In the genomic region with DNA sequence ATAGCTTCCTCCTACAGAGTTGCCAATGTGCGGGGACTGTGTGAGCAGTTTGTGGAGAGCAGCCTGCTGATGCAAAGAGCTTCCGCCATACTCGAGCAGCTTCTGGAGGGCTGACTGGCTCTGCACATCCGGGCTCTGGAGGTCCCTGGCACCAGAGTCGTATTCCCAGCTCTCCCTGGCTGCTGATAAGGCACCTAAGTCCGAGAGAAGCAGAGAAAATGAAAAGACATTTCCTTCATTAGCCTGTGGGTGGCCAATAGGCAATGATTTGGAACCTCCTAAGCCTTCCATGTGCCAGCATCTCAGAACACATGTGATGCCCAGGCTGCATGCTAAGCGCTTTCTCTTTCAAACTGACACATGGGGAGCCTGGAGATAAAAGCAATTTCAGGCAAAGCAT, we compare ENCODE assay signal across 1 cellular context.
TF ChIP-seq lines count a peak whose summit lies in the region.

No MANE protein-coding gene starts in this region.

TF ChIP-seq in SK-N-SH treated with all-trans-retinoic acid at 6 μM for 48 hours, 23 proteins besides CTCF, POLR2A, EP300 and RAD21 (continued from another document):
- TF ChIP-seq, protein P1, sequence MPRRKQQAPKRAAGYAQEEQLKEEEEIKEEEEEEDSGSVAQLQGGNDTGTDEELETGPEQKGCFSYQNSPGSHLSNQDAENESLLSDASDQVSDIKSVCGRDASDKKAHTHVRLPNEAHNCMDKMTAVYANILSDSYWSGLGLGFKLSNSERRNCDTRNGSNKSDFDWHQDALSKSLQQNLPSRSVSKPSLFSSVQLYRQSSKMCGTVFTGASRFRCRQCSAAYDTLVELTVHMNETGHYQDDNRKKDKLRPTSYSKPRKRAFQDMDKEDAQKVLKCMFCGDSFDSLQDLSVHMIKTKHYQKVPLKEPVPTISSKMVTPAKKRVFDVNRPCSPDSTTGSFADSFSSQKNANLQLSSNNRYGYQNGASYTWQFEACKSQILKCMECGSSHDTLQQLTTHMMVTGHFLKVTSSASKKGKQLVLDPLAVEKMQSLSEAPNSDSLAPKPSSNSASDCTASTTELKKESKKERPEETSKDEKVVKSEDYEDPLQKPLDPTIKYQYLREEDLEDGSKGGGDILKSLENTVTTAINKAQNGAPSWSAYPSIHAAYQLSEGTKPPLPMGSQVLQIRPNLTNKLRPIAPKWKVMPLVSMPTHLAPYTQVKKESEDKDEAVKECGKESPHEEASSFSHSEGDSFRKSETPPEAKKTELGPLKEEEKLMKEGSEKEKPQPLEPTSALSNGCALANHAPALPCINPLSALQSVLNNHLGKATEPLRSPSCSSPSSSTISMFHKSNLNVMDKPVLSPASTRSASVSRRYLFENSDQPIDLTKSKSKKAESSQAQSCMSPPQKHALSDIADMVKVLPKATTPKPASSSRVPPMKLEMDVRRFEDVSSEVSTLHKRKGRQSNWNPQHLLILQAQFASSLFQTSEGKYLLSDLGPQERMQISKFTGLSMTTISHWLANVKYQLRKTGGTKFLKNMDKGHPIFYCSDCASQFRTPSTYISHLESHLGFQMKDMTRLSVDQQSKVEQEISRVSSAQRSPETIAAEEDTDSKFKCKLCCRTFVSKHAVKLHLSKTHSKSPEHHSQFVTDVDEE (CRISPR knock-in tag; IDR thresholded peaks at IDR 0.05) = no peak
- no peak for TF ChIP-seq GLIS3 (CRISPR knock-in tag; IDR thresholded peaks at IDR 0.05)
- TF ChIP-seq, protein P2, sequence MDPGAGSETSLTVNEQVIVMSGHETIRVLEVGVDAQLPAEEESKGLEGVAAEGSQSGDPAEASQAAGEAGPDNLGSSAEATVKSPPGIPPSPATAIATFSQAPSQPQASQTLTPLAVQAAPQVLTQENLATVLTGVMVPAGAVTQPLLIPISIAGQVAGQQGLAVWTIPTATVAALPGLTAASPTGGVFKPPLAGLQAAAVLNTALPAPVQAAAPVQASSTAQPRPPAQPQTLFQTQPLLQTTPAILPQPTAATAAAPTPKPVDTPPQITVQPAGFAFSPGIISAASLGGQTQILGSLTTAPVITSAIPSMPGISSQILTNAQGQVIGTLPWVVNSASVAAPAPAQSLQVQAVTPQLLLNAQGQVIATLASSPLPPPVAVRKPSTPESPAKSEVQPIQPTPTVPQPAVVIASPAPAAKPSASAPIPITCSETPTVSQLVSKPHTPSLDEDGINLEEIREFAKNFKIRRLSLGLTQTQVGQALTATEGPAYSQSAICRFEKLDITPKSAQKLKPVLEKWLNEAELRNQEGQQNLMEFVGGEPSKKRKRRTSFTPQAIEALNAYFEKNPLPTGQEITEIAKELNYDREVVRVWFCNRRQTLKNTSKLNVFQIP (CRISPR knock-in tag; IDR thresholded peaks at IDR 0.05; ENCODE audit: borderline replicate concordance, low read depth) = no peak
- no peak for TF ChIP-seq ZC3H10 (CRISPR knock-in tag; IDR thresholded peaks at IDR 0.05)
- TF ChIP-seq ZNF70 (CRISPR knock-in tag; IDR thresholded peaks at IDR 0.05) = no peak
- no peak for TF ChIP-seq ARNTL (CRISPR knock-in tag; IDR thresholded peaks at IDR 0.05; ENCODE audit: borderline replicate concordance, low read depth)
- no peak for TF ChIP-seq TCF4 (CRISPR knock-in tag; IDR thresholded peaks at IDR 0.05; ENCODE audit: borderline replicate concordance)
- TF ChIP-seq ESRRG (CRISPR knock-in tag; IDR thresholded peaks at IDR 0.05) = no peak
- TF ChIP-seq OSR1 (CRISPR knock-in tag; IDR thresholded peaks at IDR 0.05) = no peak
- TF ChIP-seq, protein P3, sequence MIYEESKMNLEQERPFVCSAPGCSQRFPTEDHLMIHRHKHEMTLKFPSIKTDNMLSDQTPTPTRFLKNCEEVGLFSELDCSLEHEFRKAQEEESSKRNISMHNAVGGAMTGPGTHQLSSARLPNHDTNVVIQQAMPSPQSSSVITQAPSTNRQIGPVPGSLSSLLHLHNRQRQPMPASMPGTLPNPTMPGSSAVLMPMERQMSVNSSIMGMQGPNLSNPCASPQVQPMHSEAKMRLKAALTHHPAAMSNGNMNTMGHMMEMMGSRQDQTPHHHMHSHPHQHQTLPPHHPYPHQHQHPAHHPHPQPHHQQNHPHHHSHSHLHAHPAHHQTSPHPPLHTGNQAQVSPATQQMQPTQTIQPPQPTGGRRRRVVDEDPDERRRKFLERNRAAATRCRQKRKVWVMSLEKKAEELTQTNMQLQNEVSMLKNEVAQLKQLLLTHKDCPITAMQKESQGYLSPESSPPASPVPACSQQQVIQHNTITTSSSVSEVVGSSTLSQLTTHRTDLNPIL (CRISPR knock-in tag; IDR thresholded peaks at IDR 0.05; ENCODE audit: low read depth) = no peak
- TF ChIP-seq ZNF565 (CRISPR knock-in tag; conservative IDR thresholded peaks at IDR 0.05; ENCODE audit: low read depth) = no peak
- TF ChIP-seq TOX (CRISPR knock-in tag; IDR thresholded peaks at IDR 0.05; ENCODE audit: borderline replicate concordance) = no peak
- TF ChIP-seq ZFP3 (CRISPR knock-in tag; IDR thresholded peaks at IDR 0.05) = no peak
- TF ChIP-seq ZNF8 (CRISPR knock-in tag; IDR thresholded peaks at IDR 0.05) = no peak
